ENCODE assay signal across 24 cellular contexts in the genomic region with DNA sequence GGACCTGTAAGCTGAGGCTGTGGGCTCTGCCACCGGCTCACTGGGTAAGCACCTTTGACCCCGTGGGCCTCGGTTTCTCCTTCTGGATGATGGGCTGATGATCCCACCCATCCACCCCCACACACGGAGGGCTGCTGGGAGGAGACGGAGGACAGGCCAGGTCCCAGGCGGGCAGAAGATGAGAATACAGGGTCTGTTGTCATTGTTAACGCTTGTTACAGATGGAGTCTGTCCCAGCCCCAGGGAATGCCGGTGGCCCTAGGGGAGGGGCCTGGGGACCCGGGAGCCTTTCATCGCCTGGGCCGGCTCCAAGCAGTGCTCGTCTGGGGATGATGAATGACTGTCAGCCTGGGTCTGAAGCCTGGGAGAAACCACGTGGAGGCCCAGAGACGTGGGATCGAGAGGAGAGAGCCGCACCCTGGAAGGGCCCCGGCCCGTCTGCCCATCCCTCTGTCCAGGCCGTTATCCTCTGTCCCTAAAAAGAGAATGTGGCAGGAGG.
"Had no signal": no experiment of that assay in that cellular context is flagged by ENCODE, and none has a peak within 500 bp of the region (broad histone marks: within the 10 kb centered on the region; RNA-seq: fewer than 3 reads in every experiment).

No MANE protein-coding gene starts in this region.

- ATAC-seq: activated CD4-positive, CD25-positive, alpha-beta regulatory T cell treated with anti-CD3 and anti-CD28 coated beads, Interleukin-2, amount 50 U/mL, for 24 hours; activated CD8-positive, alpha-beta T cell treated with anti-CD3 and anti-CD28 coated beads for 36 hours; activated T-cell treated with anti-CD3 and anti-CD28 coated beads, Interleukin-2, amount 50 U/mL, for 72 hours; T-cell had no signal

- H3K4me2 ChIP-seq: KMS-11 had no signal

- H3K4me3 ChIP-seq: cardiac muscle cell had no signal

- H3K27me3 ChIP-seq: cardiac muscle cell had no signal

- H3K27ac ChIP-seq: brain microvascular endothelial cell, cardiac muscle cell, KMS-11 had no signal

- H3K9ac ChIP-seq: KMS-11 had no signal

- DNase-seq: activated CD4-positive, alpha-beta T cell treated with anti-CD3 and anti-CD28 coated beads for 4 hours; activated CD8-positive, alpha-beta memory T cell treated with anti-CD3 and anti-CD28 coated beads, Interleukin-2, amount 50 U/mL, for 4 hours; activated CD8-positive, alpha-beta T cell treated with anti-CD3 and anti-CD28 coated beads for 36 hours; activated gamma-delta T cell treated with Interleukin-2 at 50 U/mL for 16 hours; activated naive CD4-positive, alpha-beta T cell treated with anti-CD3 and anti-CD28 coated beads, Interleukin-2, amount 10 ng/mL, durations not matched to agents 7 days and 5 days; activated naive CD8-positive, alpha-beta T cell treated with anti-CD3 and anti-CD28 coated beads for 36 hours; activated T-cell treated with anti-CD3 and anti-CD28 coated beads, Interleukin-2, amount 50 U/mL, for 72 hours; brain microvascular endothelial cell; NCI-H1092; NCI-H1417; NCI-H1930; NCI-H2107; NCI-H510A treated with DMSO at 0.1 percent for 48 hours; NCI-H69; NK-92 treated with Interleukin-12 subunit alpha and Interleukin-12 subunit beta, amount 100 ng/mL, for 24 hours; OCI-M1; RPMI8226; SHP77; T-cell; T-helper 2 cell; T1000 had no signal

- H3K36me3 ChIP-seq: brain microvascular endothelial cell, cardiac muscle cell had no signal
